8 cellular contexts compared by ENCODE assay signal in genomic region chr13:50911051-50911690, GRCh38. TPM values are rescaled to one million over a fixed set of nuclear protein-coding genes. Genes with fewer than 3 reads are reported as not detected.
DNase-seq lines count a peak whose midpoint lies in the region; ATAC-seq and TF ChIP-seq lines count a peak whose summit lies in the region.

No MANE protein-coding gene starts in this region.

- POLR2A ChIA-PET in T-cell (lab: Charles Lee): interaction anchor here (0.5 to 2.5 kb wide), 5 partner anchors 18 to 1469 kb away, joined by 3 to 10 read pairs (median 6); partner anchors contain the start of gene TRIM13 (in 1 of the 2)

- peaks cover 54% of the 10 kb centered on the region for H3K79me2 ChIP-seq in ACC112 (ENCODE audit: control insufficient read depth, insufficient read depth, low read length, unreplicated experiment)

- peak in 1 of 4 experiments; percentile 10 for ATAC-seq in T-cell (replicated peaks in 1 of 4)
- no peak for ATAC-seq in stimulated activated effector memory CD8-positive, alpha-beta T cell treated with anti-CD3 and anti-CD28 coated beads, Interleukin-12 subunit alpha, Interleukin-12 subunit beta, amount 100 ng/mL, for 72 hours
- ATAC-seq in GM19035 (IDR thresholded peaks at IDR 0.05; ENCODE audit: unreplicated experiment): no peak

- no peaks in the 10 kb centered on the region for H3K36me3 ChIP-seq in ACC112 (ENCODE audit: insufficient read depth, low read length)

- TF ChIP-seq CTCF in GM20000 (IDR thresholded peaks at IDR 0.05; ENCODE audit: extremely low read depth, missing control alignments): no peak

- H3K36me3 Mint-ChIP-seq in T-cell: no peaks in the 10 kb centered on the region
- peaks cover 5% of the 10 kb centered on the region for H3K36me3 Mint-ChIP-seq in stimulated activated effector memory CD8-positive, alpha-beta T cell treated with anti-CD3 and anti-CD28 coated beads, Interleukin-12 subunit alpha, Interleukin-12 subunit beta, amount 100 ng/mL, for 72 hours

- H3K27me3 Mint-ChIP-seq in T-cell: no peaks in the 10 kb centered on the region

- peaks cover 17% of the 10 kb centered on the region for H3K4me1 ChIP-seq in ACC112 (ENCODE audit: control insufficient read depth, insufficient read depth, low read length, unreplicated experiment)

- H3K27ac Mint-ChIP-seq in T-cell: peak overlapping the region; percentile 94
- H3K27ac Mint-ChIP-seq in stimulated activated effector memory CD8-positive, alpha-beta T cell treated with anti-CD3 and anti-CD28 coated beads, Interleukin-12 subunit alpha, Interleukin-12 subunit beta, amount 100 ng/mL, for 72 hours: peak overlapping the region; percentile 98

- peak overlapping the region; percentile 98 for H2AFZ ChIP-seq in ACC112 (ENCODE audit: low read length, unreplicated experiment)

- CTCF ChIA-PET in T-cell (lab: Charles Lee): interaction anchor here (0.6 to 4.6 kb wide), 57 partner anchors 8 to 1415 kb away, joined by 3 to 69 read pairs (median 5); partner anchors contain the start of genes TRIM13 (in 2 of the 2), KPNA3 (in 1 of the 2), PHF11 (in 1 of the 2) and SPRYD7 (in 1 of the 2)

- DNase-seq in GM20000 (ENCODE audit: low spot score): peak; percentile 32
- no peak for DNase-seq in T-cell
- DNase-seq in fibroblast of peridontal ligament (ENCODE audit: extremely low read depth): peak; percentile 25
- no peak for DNase-seq in stimulated activated effector memory CD8-positive, alpha-beta T cell treated with anti-CD3 and anti-CD28 coated beads, Interleukin-12 subunit alpha, Interleukin-12 subunit beta, amount 100 ng/mL, for 72 hours (ENCODE audit: low spot score in 2 of 2)
- DNase-seq in HPDE6-E6E7 (ENCODE audit: extremely low spot score): no peak
- DNase-seq in COR-L47 (lab: John Stamatoyannopoulos, UW): no peak

- no peaks in the 10 kb centered on the region for H3K27me3 ChIP-seq in ACC112 (ENCODE audit: insufficient read depth, low read length)

- 0 out of 2 replicates have a peak overlapping the region, but pooled peaks have one; percentile 79 for H3K27ac ChIP-seq in ACC112 (ENCODE audit: low read depth, low read length)

- H3K4me3 ChIP-seq in ACC112 (ENCODE audit: low read depth, low read length): peak overlapping the region; percentile 91

- H3K4me3 Mint-ChIP-seq in T-cell: peak overlapping the region; percentile 88 to 96 (median 94)
- H3K4me3 Mint-ChIP-seq in stimulated activated effector memory CD8-positive, alpha-beta T cell treated with anti-CD3 and anti-CD28 coated beads, Interleukin-12 subunit alpha, Interleukin-12 subunit beta, amount 100 ng/mL, for 72 hours: peak overlapping the region; percentile 86

- peaks cover 45 to 57% (median 55%) of the 10 kb centered on the region in 3 donors for H3K4me1 Mint-ChIP-seq in T-cell
- peaks cover 41% of the 10 kb centered on the region for H3K4me1 Mint-ChIP-seq in stimulated activated effector memory CD8-positive, alpha-beta T cell treated with anti-CD3 and anti-CD28 coated beads, Interleukin-12 subunit alpha, Interleukin-12 subunit beta, amount 100 ng/mL, for 72 hours

- no peaks in the 10 kb centered on the region for H3K9me3 Mint-ChIP-seq in T-cell
- no peaks in the 10 kb centered on the region for H3K9me3 Mint-ChIP-seq in stimulated activated effector memory CD8-positive, alpha-beta T cell treated with anti-CD3 and anti-CD28 coated beads, Interleukin-12 subunit alpha, Interleukin-12 subunit beta, amount 100 ng/mL, for 72 hours

RNA-seq across cellular contexts. Expression of gene RNASEH2B, which starts 1.6 kb away (rescaled TPM):
- total RNA-seq in T-cell: 10 to 100 TPM; 60.5 to 90.2 (median 68.6) TPM

Comparison
In these comparisons a context has a peak if more than half of its experiments do, and no peak if none do; other contexts are left out.
1. DNase-seq: peak in GM20000 (single experiment) and fibroblast of peridontal ligament (single experiment); none in T-cell (0 of 34), stimulated activated effector memory CD8-positive, alpha-beta T cell treated with anti-CD3 and anti-CD28 coated beads, Interleukin-12 subunit alpha, Interleukin-12 subunit beta, amount 100 ng/mL, for 72 hours (0 of 2), HPDE6-E6E7 (single experiment) and COR-L47 (single experiment).